In genomic region chr4:44448548-44449443, GRCh38 we compare ENCODE assay signal across 1 cellular context.
TF ChIP-seq lines count a peak whose summit lies in the region.

TSS of gene KCTD8 (minus strand) at chr4:44448809.

TF ChIP-seq in K562, 482 proteins besides CTCF, POLR2A, EP300 and RAD21 (continued from another document):
- TF ChIP-seq CHAMP1 (IDR thresholded peaks at IDR 0.05): no peak
- no peak for TF ChIP-seq SMARCA5 (IDR thresholded peaks at IDR 0.05)
- TF ChIP-seq JUN (IDR thresholded peaks at IDR 0.05; ENCODE audit: borderline replicate concordance, low read depth, low read length): no peak
- TF ChIP-seq JUN (CRISPR knock-in tag; IDR thresholded peaks at IDR 0.05; ENCODE audit: borderline replicate concordance): no peak
- TF ChIP-seq SMAD1 (IDR thresholded peaks at IDR 0.05; ENCODE audit: low read depth, low read length, partially characterized antibody): no peak
- TF ChIP-seq NCOA1 (IDR thresholded peaks at IDR 0.05; ENCODE audit: low read depth): no peak
- TF ChIP-seq TFAM (CRISPR knock-in tag; conservative IDR thresholded peaks at IDR 0.05): no peak
- TF ChIP-seq KHSRP (IDR thresholded peaks at IDR 0.05): no peak
- TF ChIP-seq ERF (CRISPR knock-in tag; IDR thresholded peaks at IDR 0.05): no peak
- TF ChIP-seq NR3C1 (CRISPR knock-in tag; IDR thresholded peaks at IDR 0.05): no peak
- TF ChIP-seq VEZF1 (CRISPR knock-in tag; IDR thresholded peaks at IDR 0.05): no peak
- no peak for TF ChIP-seq USF1 (CRISPR knock-in tag; IDR thresholded peaks at IDR 0.05)
- TF ChIP-seq EZH2 (IDR thresholded peaks at IDR 0.05; ENCODE audit: borderline replicate concordance, low read depth, low read length): no peak
- TF ChIP-seq TAF7 (tag; IDR thresholded peaks at IDR 0.05): no peak
- no peak for TF ChIP-seq ZNF280B (CRISPR knock-in tag; IDR thresholded peaks at IDR 0.05)
- TF ChIP-seq NFE2L1 (tag; IDR thresholded peaks at IDR 0.05; ENCODE audit: borderline replicate concordance, low read depth): no peak
- TF ChIP-seq HNRNPH1 (optimal IDR thresholded peaks at IDR 0.05; ENCODE audit: low read depth, low read length): no peak
TF ChIP-seq in K562: peak in this region for 0.
